9 cellular contexts compared by ENCODE assay signal in genomic region chr1:235954306-235955283, GRCh38.
DNase-seq lines count a peak whose midpoint lies in the region; ATAC-seq, FAIRE-seq and TF ChIP-seq lines count a peak whose summit lies in the region.
"Had no signal": no experiment of that assay in that cellular context is flagged by ENCODE, and none has a peak within 500 bp of the region (broad histone marks: within the 10 kb centered on the region; RNA-seq: fewer than 3 reads in every experiment).

No MANE protein-coding gene starts in this region.

- no peaks in the 10 kb centered on the region for H3K9me3 ChIP-seq in Panc1 (ENCODE audit: control insufficient read depth, insufficient read depth, low read depth, low read length)

- H3K4me3 ChIP-seq in Panc1 (ENCODE audit: low read depth in 2 of 2, low read length in 2 of 2): no peak overlapping the region

- no peaks in the 10 kb centered on the region for H3K4me1 ChIP-seq in Panc1 (ENCODE audit: control insufficient read depth, insufficient read depth, low read length)

- intact Hi-C loops in Panc1 (cut with micrococcal nuclease; ENCODE audit: unreplicated experiment) (no loop called here), natural killer cell (cut with micrococcal nuclease) (no loop called here)

- H3K36me3 ChIP-seq in Panc1 (ENCODE audit: control insufficient read depth, insufficient read depth, low read length): no peaks in the 10 kb centered on the region

- DNase-seq in Panc1 (ENCODE audit: low read depth, low spot score) (no peak), natural killer cell (peak; percentile 33), D721Med (ENCODE audit: insufficient read length, low spot score) (no peak), NCI-H2196 treated with DMSO at 0.1 percent for 48 hours (lab: John Stamatoyannopoulos, UW; ENCODE audit: unreplicated experiment) (no peak)
- peak; percentile 27 for DNase-seq in activated naive CD4-positive, alpha-beta T cell treated with Interleukin-2 at 50 U/mL for 16 hours

- no peaks in the 10 kb centered on the region for H3K27me3 Mint-ChIP-seq in natural killer cell (ENCODE audit: low read depth in 2 of 2)

- H3K4me3 Mint-ChIP-seq in natural killer cell: peak overlapping the region; percentile 72

- no TSS peak for BruUV-seq in Panc1 (replicated peaks; lab: Mats Ljungman, UMichigan)

- peak overlapping the region; percentile 18 for H3K27ac ChIP-seq in Panc1 (ENCODE audit: low read length)

- no peaks in the 10 kb centered on the region for H3K9me3 Mint-ChIP-seq in natural killer cell

- no peaks in the 10 kb centered on the region for H3K36me3 Mint-ChIP-seq in natural killer cell

- no peak for TF ChIP-seq CTCF in Panc1 (IDR thresholded peaks at IDR 0.05)
- no peak for TF ChIP-seq CTCF in natural killer cell (IDR thresholded peaks at IDR 0.05)
- TF ChIP-seq CTCF in D721Med (IDR thresholded peaks at IDR 0.05; ENCODE audit: insufficient read depth, missing control alignments): no peak

- in situ Hi-C loops in Panc1 (cut with HindIII; ENCODE audit: low pct_unique_long_range_greater_than_20kb, low sequenced_read_pairs): no loop called here

- CTCF ChIA-PET in Panc1 (lab: Charles Lee): no interaction called here

- H3K27ac Mint-ChIP-seq in natural killer cell: peak overlapping the region; percentile 4 to 76

- H3K4me1 Mint-ChIP-seq in natural killer cell: peaks cover 32 to 37% of the 10 kb centered on the region in 2 donors

- no peak for FAIRE-seq in D721Med (lab: Jason Lieb, UNC)
- FAIRE-seq: islet of Langerhans, TTC549 had no signal

- POLR2A ChIA-PET in Panc1 (lab: Charles Lee): no interaction called here

- ATAC-seq in GM18909 (IDR thresholded peaks at IDR 0.05; ENCODE audit: poor library complexity, unreplicated experiment) (peak; percentile 98), HG02970 (IDR thresholded peaks at IDR 0.05; ENCODE audit: low FRiP score, unreplicated experiment) (peak; percentile 95), Panc1 (peak; percentile 25), natural killer cell (peak; percentile 89 to 95 (median 93))

- no peaks in the 10 kb centered on the region for H3K27me3 ChIP-seq in Panc1 (ENCODE audit: control insufficient read depth, insufficient read depth, low read length)

Comparison
In these comparisons a context has a peak if more than half of its experiments do, and no peak if none do; other contexts are left out.
1. ATAC-seq: peak in every context shown above with its lines; median percentile 98 in GM18909; 95 in HG02970; 93 in natural killer cell; 25 in Panc1.
2. DNase-seq: peak in activated naive CD4-positive, alpha-beta T cell treated with Interleukin-2 at 50 U/mL for 16 hours (single experiment) and natural killer cell (single experiment); none in Panc1 (single experiment), D721Med (single experiment) and NCI-H2196 treated with DMSO at 0.1 percent for 48 hours (single experiment).